Comparison of ENCODE assay signal across 8 cellular contexts in genomic region chr3:123066599-123066895, GRCh38. TPM values are rescaled to one million over a fixed set of nuclear protein-coding genes. Genes with fewer than 3 reads are reported as not detected.
DNase-seq lines count a peak whose midpoint lies in the region; ATAC-seq and TF ChIP-seq lines count a peak whose summit lies in the region.

No MANE protein-coding gene starts in this region.

- WGBS in mammary epithelial cell (ENCODE audit: low coverage, missing lambda C conversion rate): 23% methylated on average over 6 of the region's 6 CpGs
- WGBS in urinary bladder: 10% methylated on average over 6 of the region's 6 CpGs

- H3K27me3 Mint-ChIP-seq in mesothelial cell of epicardium (ENCODE audit: low read depth): peaks cover 14% of the 10 kb centered on the region

- H3K27ac Mint-ChIP-seq in mesothelial cell of epicardium: peak overlapping the region; percentile 69

- intact Hi-C loops in cardiac septum (cut with DNase I) (no loop called here), mammary epithelial cell (cut with micrococcal nuclease) (no loop called here)

- no peak overlapping the region for H3K9ac ChIP-seq in mammary epithelial cell (ENCODE audit: insufficient read depth, low read length)

- BruUV-seq in mammary epithelial cell (replicated peaks; lab: Mats Ljungman, UMichigan): no TSS peak

- no peaks in the 10 kb centered on the region for H3K36me3 Mint-ChIP-seq in mesothelial cell of epicardium

- H3K27ac ChIP-seq in cardiac muscle cell: no peak overlapping the region
- no peak overlapping the region for H3K27ac ChIP-seq in mammary epithelial cell (ENCODE audit: insufficient read depth, low read depth, low read length)
- no peak overlapping the region for H3K27ac ChIP-seq in urinary bladder (ENCODE audit: low read depth)

- H3K4me3 ChIP-seq in cardiac muscle cell (peak overlapping the region; percentile 63), mammary epithelial cell (replicated peaks in 1 of 3; ENCODE audit: insufficient read depth in 1 of 3, low read depth in 2 of 3, low read length in 3 of 3) (peak overlapping the region; percentile 86 to 97 (median 92)), urinary bladder (ENCODE audit: low read depth, low read length) (peak overlapping the region; percentile 83)

- H3K4me1 ChIP-seq in cardiac muscle cell (ENCODE audit: low read depth) (peaks cover 24% of the 10 kb centered on the region), mammary epithelial cell (ENCODE audit: insufficient read depth, low read length) (peaks cover 27% of the 10 kb centered on the region), urinary bladder (ENCODE audit: insufficient read depth) (no peaks in the 10 kb centered on the region)

- in situ Hi-C loops in mammary epithelial cell (cut with MboI; ENCODE audit: low sequenced_read_pairs in 2 of 2): no loop called here

- H4K20me1 ChIP-seq in mammary epithelial cell (ENCODE audit: insufficient read depth, low read length): no peaks in the 10 kb centered on the region

- H3K79me2 ChIP-seq in mammary epithelial cell (ENCODE audit: insufficient read depth, low read length): peaks cover 46% of the 10 kb centered on the region

- CTCF ChIA-PET in mammary epithelial cell (lab: Charles Lee; ENCODE audit: low non-redundant PET): no interaction called here

- no peaks in the 10 kb centered on the region for H3K9me3 Mint-ChIP-seq in mesothelial cell of epicardium

- no peak for ATAC-seq in GM19452 (IDR thresholded peaks at IDR 0.05; ENCODE audit: unreplicated experiment)
- ATAC-seq in omental fat pad (ENCODE audit: low FRiP score): no peak

- H3K27me3 ChIP-seq in cardiac muscle cell: peaks cover 10% of the 10 kb centered on the region
- H3K27me3 ChIP-seq in mammary epithelial cell (ENCODE audit: insufficient read depth, low read length): no peaks in the 10 kb centered on the region

- dilution Hi-C loops in mammary epithelial cell (cut with HindIII; ENCODE audit: low sequenced_read_pairs): no loop called here

- peaks cover 24% of the 10 kb centered on the region for H3K4me1 Mint-ChIP-seq in mesothelial cell of epicardium

- DNase-seq in cardiac muscle cell (ENCODE audit: low read depth in 1 of 2, low spot score in 1 of 2) (no peak), cardiac septum (ENCODE audit: low spot score) (no peak), mammary epithelial cell (no peak), mesothelial cell of epicardium (ENCODE audit: low spot score in 2 of 2, unreplicated experiment in 2 of 2) (no peak), omental fat pad (ENCODE audit: low spot score) (no peak)
- DNase-seq in stimulated activated CD4-positive, alpha-beta T cell treated with anti-CD3 and anti-CD28 coated beads, Interleukin-4, amount 100 ng/mL, for 1 hour: no peak

- H3K4me2 ChIP-seq in mammary epithelial cell (ENCODE audit: insufficient read depth, low read depth, low read length): peak overlapping the region; percentile 95

- no peaks in the 10 kb centered on the region for H3K36me3 ChIP-seq in cardiac muscle cell
- H3K36me3 ChIP-seq in mammary epithelial cell (ENCODE audit: insufficient read depth, low read length): no peaks in the 10 kb centered on the region
- no peaks in the 10 kb centered on the region for H3K36me3 ChIP-seq in urinary bladder (ENCODE audit: insufficient read depth)

- no peaks in the 10 kb centered on the region for H3K9me3 ChIP-seq in cardiac muscle cell (ENCODE audit: low read depth)
- no peaks in the 10 kb centered on the region for H3K9me3 ChIP-seq in mammary epithelial cell (replicated peaks; ENCODE audit: insufficient read depth, low read length)

- peak overlapping the region; percentile 78 for H3K4me3 Mint-ChIP-seq in mesothelial cell of epicardium

- TF ChIP-seq CTCF in cardiac muscle cell (IDR thresholded peaks at IDR 0.05; ENCODE audit: low read depth, low read length) (no peak), mammary epithelial cell (conservative IDR thresholded peaks at IDR 0.05 in 1 of 2, IDR thresholded peaks at IDR 0.05 in 1 of 2; ENCODE audit: extremely low read depth in 1 of 2, insufficient read depth in 1 of 2, low read depth in 1 of 2, low read length in 2 of 2) (no peak), mesothelial cell of epicardium (IDR thresholded peaks at IDR 0.05; ENCODE audit: unreplicated experiment) (no peak), omental fat pad (IDR thresholded peaks at IDR 0.05) (no peak)

- peak overlapping the region; percentile 80 for H2AFZ ChIP-seq in mammary epithelial cell (ENCODE audit: low read depth, low read length)

RNA-seq across cellular contexts. Expression of gene PDIA5, which starts 0.3 kb away (rescaled TPM):
- total RNA-seq in cardiac muscle cell (11.7 and 14.5 TPM in 2 replicates), cardiac septum (8.8 TPM), mammary epithelial cell (10 to 100 TPM; 13.5 to 36.6 TPM), mesothelial cell of epicardium (18.0 to 20.1 TPM (median 19.1 TPM) in 3 replicates), urinary bladder (42.5 TPM), omental fat pad (10 to 100 TPM; 12.0 to 21.0 (median 15.8) TPM)
- polyA plus RNA-seq in cardiac muscle cell (19.5 and 19.9 TPM in 2 replicates), mammary epithelial cell (28.0 TPM), urinary bladder (29.0 TPM)
- polyA minus RNA-seq in mammary epithelial cell: 28.3 TPM

RNA-seq across cellular contexts. Expression of gene SEMA5B, which starts 39.0 kb away (rescaled TPM):
- total RNA-seq in cardiac muscle cell (2.3 and 3.5 TPM in 2 replicates), cardiac septum (21.1 TPM), mammary epithelial cell (1 to 10 TPM in 1 of 2 donors, under 1 TPM in 1; 0.33 to 1.1 TPM), mesothelial cell of epicardium (0.20 to 0.51 TPM (median 0.27 TPM) in 3 replicates), urinary bladder (10.8 TPM), omental fat pad (1 to 10 TPM in 1 of 4 donors, under 1 TPM in 3; 0.16 to 1.2 (median 0.70) TPM)
- polyA plus RNA-seq in cardiac muscle cell (3.0 and 4.4 TPM in 2 replicates), mammary epithelial cell (0.11 TPM), urinary bladder (2.2 TPM)
- not detected for polyA minus RNA-seq in mammary epithelial cell
